In genomic region chr2:2879776-2880175, GRCh38 we compare ENCODE assay signal across 14 cellular contexts.
DNase-seq lines count a peak whose midpoint lies in the region; ATAC-seq and TF ChIP-seq lines count a peak whose summit lies in the region.
"Had no signal": no experiment of that assay in that cellular context is flagged by ENCODE, and none has a peak within 500 bp of the region (broad histone marks: within the 10 kb centered on the region; RNA-seq: fewer than 3 reads in every experiment).

No MANE protein-coding gene starts in this region.

- no peak for TF ChIP-seq POLR2A in GM18505 (IDR thresholded peaks at IDR 0.05; ENCODE audit: borderline replicate concordance, extremely low read depth, insufficient read depth, insufficient read length)

- BruUV-seq in OCI-LY7 (replicated peaks; lab: Mats Ljungman, UMichigan): no TSS peak

- DNase-seq in OCI-LY7 (ENCODE audit: low spot score) (peak; percentile 69), HPDE6-E6E7 (ENCODE audit: extremely low spot score) (no peak), NCI-H526 treated with DMSO at 0.1 percent for 48 hours (lab: John Stamatoyannopoulos, UW) (no peak), foreskin melanocyte (no peak)
- no peak for DNase-seq in CD8-positive, alpha-beta memory T cell
- DNase-seq: KG1; NCI-H510A; stimulated activated CD4-positive, alpha-beta T cell treated with anti-CD3 and anti-CD28 coated beads, Interleukin-4, amount 100 ng/mL, for 1 hour; SW 1271 had no signal

- no peaks in the 10 kb centered on the region for H3K27me3 Mint-ChIP-seq in CD8-positive, alpha-beta memory T cell

- no peaks in the 10 kb centered on the region for H3K9me2 ChIP-seq in OCI-LY7 (ENCODE audit: insufficient read depth, low read length)

- peaks cover 0 to 11% (median 0%) of the 10 kb centered on the region in 5 donors for H3K9me3 Mint-ChIP-seq in CD8-positive, alpha-beta memory T cell

- peaks cover 0 to 2% (median 0%) of the 10 kb centered on the region in 3 donors for H3K36me3 Mint-ChIP-seq in CD8-positive, alpha-beta memory T cell

- peak overlapping the region; percentile 18; the same call in 1 of the 2 replicates for H2AFZ ChIP-seq in OCI-LY7 (ENCODE audit: low read length)

- POLR2A ChIA-PET in OCI-LY7 (lab: Charles Lee): interaction anchor here (0.9 kb wide), 1 partner anchor 97 kb away, joined by 3 read pairs; no protein-coding TSS in a partner anchor
- POLR2A ChIA-PET in CD8-positive, alpha-beta memory T cell (lab: Charles Lee): no interaction called here

- no peaks in the 10 kb centered on the region for H3K79me2 ChIP-seq in OCI-LY7 (ENCODE audit: insufficient read depth, low read depth, low read length)

- H3K36me3 ChIP-seq in OCI-LY7 (ENCODE audit: insufficient read depth, low read length): no peaks in the 10 kb centered on the region
- no peaks in the 10 kb centered on the region for H3K36me3 ChIP-seq in CD8-positive, alpha-beta memory T cell (ENCODE audit: insufficient read depth, low read length)
- H3K36me3 ChIP-seq: neutrophil had no signal

- no peaks in the 10 kb centered on the region for H3K27me3 ChIP-seq in CD8-positive, alpha-beta memory T cell (ENCODE audit: insufficient read depth, low read length, poor library complexity, severe bottlenecking)
- H3K27me3 ChIP-seq: neutrophil had no signal

- H3K4me3 Mint-ChIP-seq in CD8-positive, alpha-beta memory T cell: no peak overlapping the region

- no peak for TF ChIP-seq CTCF in OCI-LY7 (conservative IDR thresholded peaks at IDR 0.05; ENCODE audit: low read length)

- H3K9me3 ChIP-seq in OCI-LY7 (ENCODE audit: low read length): peaks cover 6% of the 10 kb centered on the region; the same call in 1 of the 2 replicates
- no peaks in the 10 kb centered on the region for H3K9me3 ChIP-seq in CD8-positive, alpha-beta memory T cell (ENCODE audit: low read length)
- H3K9me3 ChIP-seq: neutrophil had no signal

- H3K4me2 ChIP-seq in OCI-LY7 (ENCODE audit: low read length): peak overlapping the region; percentile 28; the same call in 1 of the 2 replicates

- H3K4me1 Mint-ChIP-seq in CD8-positive, alpha-beta memory T cell: no peaks in the 10 kb centered on the region

- no peak overlapping the region for H3K4me3 ChIP-seq in OCI-LY7 (ENCODE audit: low read depth, low read length, poor library complexity, severe bottlenecking)
- H3K4me3 ChIP-seq in CD8-positive, alpha-beta memory T cell (ENCODE audit: low read length): no peak overlapping the region

- H4K20me1 ChIP-seq in OCI-LY7 (ENCODE audit: insufficient read depth, low read length): no peaks in the 10 kb centered on the region

- CTCF ChIA-PET in OCI-LY7 (lab: Charles Lee; ENCODE audit: unreplicated experiment): interaction anchor here (0.5 kb wide), 1 partner anchor 299 kb away, joined by 10 read pairs; no protein-coding TSS in a partner anchor
- CTCF ChIA-PET in CD8-positive, alpha-beta memory T cell (lab: Charles Lee): no interaction called here

- H3K4me1 ChIP-seq in OCI-LY7 (ENCODE audit: insufficient read depth, low read length, poor library complexity, severe bottlenecking): peaks cover 15% of the 10 kb centered on the region
- no peaks in the 10 kb centered on the region for H3K4me1 ChIP-seq in CD8-positive, alpha-beta memory T cell (ENCODE audit: insufficient read depth, low read length)

- ATAC-seq in GM18505 (IDR thresholded peaks at IDR 0.05; ENCODE audit: unreplicated experiment): peak; percentile 100
- peak; percentile 100 for ATAC-seq in GM21360 (IDR thresholded peaks at IDR 0.05; ENCODE audit: unreplicated experiment)
- ATAC-seq in HG02981 (IDR thresholded peaks at IDR 0.05; ENCODE audit: unreplicated experiment): peak; percentile 98

- intact Hi-C loops in OCI-LY7 (cut with micrococcal nuclease; ENCODE audit: unreplicated experiment): no loop called here

- H3K27ac ChIP-seq in OCI-LY7 (ENCODE audit: low read depth, low read length, poor library complexity, severe bottlenecking): no peak overlapping the region
- no peak overlapping the region for H3K27ac ChIP-seq in CD8-positive, alpha-beta memory T cell (ENCODE audit: low read depth, low read length)
- H3K27ac ChIP-seq: C4-2B, neutrophil had no signal

- H3K27ac Mint-ChIP-seq in CD8-positive, alpha-beta memory T cell: no peak overlapping the region
